10 cellular contexts compared by ENCODE assay signal in genomic region chr3:137709011-137709601, GRCh38. TPM values are rescaled to one million over a fixed set of nuclear protein-coding genes. Genes with fewer than 3 reads are reported as not detected.
DNase-seq lines count a peak whose midpoint lies in the region; ATAC-seq and TF ChIP-seq lines count a peak whose summit lies in the region.
"Had no signal": no experiment of that assay in that cellular context is flagged by ENCODE, and none has a peak within 500 bp of the region (broad histone marks: within the 10 kb centered on the region; RNA-seq: fewer than 3 reads in every experiment).

No MANE protein-coding gene starts in this region.

- H3K4me1 ChIP-seq in DOHH2 (ENCODE audit: control insufficient read depth, low read length), result no peaks in the 10 kb centered on the region

- H3K27ac Mint-ChIP-seq in activated CD4-positive, alpha-beta memory T cell treated with anti-CD3 and anti-CD28 coated beads, Interleukin-2, amount 10 ng/mL, durations not matched to agents 7 days and 5 days, result no peak overlapping the region
- H3K27ac Mint-ChIP-seq: memory B cell had no signal

- no peaks in the 10 kb centered on the region for H3K9me3 ChIP-seq in DOHH2 (ENCODE audit: control insufficient read depth, insufficient read depth, low read length)

- H3K4me3 Mint-ChIP-seq in activated CD4-positive, alpha-beta memory T cell treated with anti-CD3 and anti-CD28 coated beads, Interleukin-2, amount 10 ng/mL, durations not matched to agents 7 days and 5 days, result no peak overlapping the region
- H3K4me3 Mint-ChIP-seq: memory B cell had no signal

- DNase-seq in HEK293T (ENCODE audit: extremely low spot score), result peak; percentile 27
- DNase-seq in SK-N-DZ (ENCODE audit: low spot score), result peak; percentile 32
- DNase-seq in left kidney (ENCODE audit: low read depth, low spot score), result peak; percentile 17
- no peak for DNase-seq in cortex of kidney (lab: John Stamatoyannopoulos, UW)
- no peak for DNase-seq in activated CD4-positive, alpha-beta memory T cell treated with anti-CD3 and anti-CD28 coated beads, Interleukin-2, amount 10 ng/mL, durations not matched to agents 7 days and 5 days
- no peak for DNase-seq in hippocampal formation (lab: John Stamatoyannopoulos, UW)
- DNase-seq: effector CD8-positive, alpha-beta T cell had no signal

- no peaks in the 10 kb centered on the region for H3F3A ChIP-seq in DOHH2 (ENCODE audit: control insufficient read depth, insufficient read depth)

- no peak overlapping the region for H3K4me2 ChIP-seq in DOHH2 (ENCODE audit: low read length)

- POLR2A ChIA-PET in HEK293T (lab: Yijun Ruan, JAX), result no interaction called here
- POLR2A ChIA-PET in activated CD4-positive, alpha-beta memory T cell treated with anti-CD3 and anti-CD28 coated beads, Interleukin-2, amount 10 ng/mL, durations not matched to agents 7 days and 5 days (lab: Charles Lee), result no interaction called here

- no peaks in the 10 kb centered on the region for H3K36me3 Mint-ChIP-seq in activated CD4-positive, alpha-beta memory T cell treated with anti-CD3 and anti-CD28 coated beads, Interleukin-2, amount 10 ng/mL, durations not matched to agents 7 days and 5 days (ENCODE audit: low read depth)
- H3K36me3 Mint-ChIP-seq: memory B cell had no signal

- CTCF ChIA-PET in HEK293T (lab: Yijun Ruan, JAX), result interaction anchor here (0.8 to 1.4 kb wide), 5 partner anchors 18 to 240 kb away, joined by 3 to 6 read pairs (median 3); no protein-coding TSS in a partner anchor
- CTCF ChIA-PET in activated CD4-positive, alpha-beta memory T cell treated with anti-CD3 and anti-CD28 coated beads, Interleukin-2, amount 10 ng/mL, durations not matched to agents 7 days and 5 days (lab: Charles Lee), result interaction anchor here (1.0 kb wide), 1 partner anchor 18 kb away, joined by 3 read pairs; no protein-coding TSS in a partner anchor

- H3K79me2 ChIP-seq in DOHH2 (ENCODE audit: control insufficient read depth, low read length), result no peaks in the 10 kb centered on the region

- no peaks in the 10 kb centered on the region for H3K4me1 Mint-ChIP-seq in activated CD4-positive, alpha-beta memory T cell treated with anti-CD3 and anti-CD28 coated beads, Interleukin-2, amount 10 ng/mL, durations not matched to agents 7 days and 5 days
- H3K4me1 Mint-ChIP-seq: memory B cell had no signal

- no peak overlapping the region for H3K27ac ChIP-seq in DOHH2 (ENCODE audit: low read depth, low read length)

- TF ChIP-seq CTCF in DOHH2 (IDR thresholded peaks at IDR 0.05; ENCODE audit: low read depth, low read length, poor library complexity, severe bottlenecking), result peak; percentile 65

- ATAC-seq in GM21576 (IDR thresholded peaks at IDR 0.05; ENCODE audit: unreplicated experiment), result no peak

- H4K20me1 ChIP-seq in DOHH2 (ENCODE audit: control insufficient read depth, insufficient read depth, low read depth, low read length), result no peaks in the 10 kb centered on the region

- H3K9me2 ChIP-seq in DOHH2 (replicated peaks; ENCODE audit: control insufficient read depth, low read length), result no peaks in the 10 kb centered on the region

- H3K9me3 Mint-ChIP-seq in activated CD4-positive, alpha-beta memory T cell treated with anti-CD3 and anti-CD28 coated beads, Interleukin-2, amount 10 ng/mL, durations not matched to agents 7 days and 5 days, result peaks cover 3% of the 10 kb centered on the region

- H3K36me3 ChIP-seq in DOHH2 (ENCODE audit: control insufficient read depth, low read length), result no peaks in the 10 kb centered on the region

- H3K27me3 Mint-ChIP-seq in activated CD4-positive, alpha-beta memory T cell treated with anti-CD3 and anti-CD28 coated beads, Interleukin-2, amount 10 ng/mL, durations not matched to agents 7 days and 5 days, result no peaks in the 10 kb centered on the region

- H3K4me3 ChIP-seq in DOHH2 (ENCODE audit: low read length), result no peak overlapping the region

- no peaks in the 10 kb centered on the region for H3K27me3 ChIP-seq in DOHH2 (ENCODE audit: control insufficient read depth, low read length)

TF ChIP-seq in HEK293T, 16 proteins besides CTCF, POLR2A, EP300 and RAD21:
- no peak for TF ChIP-seq HDGF (IDR thresholded peaks at IDR 0.05; ENCODE audit: borderline replicate concordance)
- TF ChIP-seq PKNOX1 (IDR thresholded peaks at IDR 0.05), result no peak
- no peak for TF ChIP-seq SP1 (IDR thresholded peaks at IDR 0.05)
- TF ChIP-seq ARNT (IDR thresholded peaks at IDR 0.05), result no peak
- no peak for TF ChIP-seq ZNF384 (IDR thresholded peaks at IDR 0.05)
- TF ChIP-seq L3MBTL2 (conservative IDR thresholded peaks at IDR 0.05), result no peak
- TF ChIP-seq FOXK2 (IDR thresholded peaks at IDR 0.05), result no peak
- no peak for TF ChIP-seq FOXM1 (IDR thresholded peaks at IDR 0.05; ENCODE audit: borderline replicate concordance)
- no peak for TF ChIP-seq NFRKB (IDR thresholded peaks at IDR 0.05)
- TF ChIP-seq LEF1 (IDR thresholded peaks at IDR 0.05; ENCODE audit: borderline replicate concordance), result no peak
- TF ChIP-seq CTBP1 (IDR thresholded peaks at IDR 0.05; ENCODE audit: borderline replicate concordance), result no peak
- no peak for TF ChIP-seq SUZ12 (IDR thresholded peaks at IDR 0.05)
- TF ChIP-seq ELF4 (IDR thresholded peaks at IDR 0.05), result no peak
- no peak for TF ChIP-seq BHLHE40 (IDR thresholded peaks at IDR 0.05; ENCODE audit: borderline replicate concordance)
- no peak for TF ChIP-seq TARDBP (IDR thresholded peaks at IDR 0.05)
- no peak for TF ChIP-seq FOXA1 (IDR thresholded peaks at IDR 0.05)

RNA-seq across cellular contexts. Expression of gene SOX14, which starts 55.0 kb away (rescaled TPM):
- polyA plus RNA-seq in SK-N-DZ (2014; cell fraction: cytosol; rRNA removed), result not detected in 2 replicates
- not detected in 2 replicates for polyA plus RNA-seq in SK-N-DZ (2014; cell fraction: nucleus; rRNA removed)
- total RNA-seq in activated CD4-positive, alpha-beta memory T cell treated with anti-CD3 and anti-CD28 coated beads, Interleukin-2, amount 10 ng/mL, durations not matched to agents 7 days and 5 days, result not detected

Comparison
In these comparisons a context has a peak if more than half of its experiments do, and no peak if none do; other contexts are left out.
1. DNase-seq: peak in HEK293T (single experiment), SK-N-DZ (single experiment) and left kidney (single experiment); none in cortex of kidney (single experiment), activated CD4-positive, alpha-beta memory T cell treated with anti-CD3 and anti-CD28 coated beads, Interleukin-2, amount 10 ng/mL, durations not matched to agents 7 days and 5 days (single experiment) and hippocampal formation (0 of 2).